ENCODE assay signal across 8 cellular contexts in genomic region chr6:16711551-16712249, GRCh38. TPM values are rescaled to one million over a fixed set of nuclear protein-coding genes. Genes with fewer than 3 reads are reported as not detected.
DNase-seq lines count a peak whose midpoint lies in the region; ATAC-seq lines count a peak whose summit lies in the region.

No MANE protein-coding gene starts in this region.

- peaks cover 8% of the 10 kb centered on the region for H3K4me1 ChIP-seq in right cardiac atrium (ENCODE audit: control insufficient read depth, insufficient read depth, low read length)

- H3K27ac Mint-ChIP-seq in T-helper 17 cell: peak overlapping the region; percentile 97

- no peaks in the 10 kb centered on the region for H3K9me3 ChIP-seq in T-helper 17 cell (ENCODE audit: control insufficient read depth, low read length, poor library complexity, severe bottlenecking)
- H3K9me3 ChIP-seq in right cardiac atrium (ENCODE audit: control insufficient read depth, low read length): no peaks in the 10 kb centered on the region

- WGBS in right cardiac atrium: 90% methylated on average over 8 of the region's 8 CpGs

- no peaks in the 10 kb centered on the region for H3K27me3 Mint-ChIP-seq in T-helper 17 cell

- in situ Hi-C loops in ACHN (cut with HindIII; ENCODE audit: low pct_ligation_motif_present, low pct_unique_long_range_greater_than_20kb, low sequenced_read_pairs): no loop called here

- ATAC-seq in GM21528 (IDR thresholded peaks at IDR 0.05; ENCODE audit: low FRiP score, unreplicated experiment): peak; percentile 27
- ATAC-seq in T-helper 17 cell: peak; percentile 76
- peak; percentile 85 for ATAC-seq in esophagus mucosa
- no peak for ATAC-seq in GM21381 (IDR thresholded peaks at IDR 0.05; ENCODE audit: unreplicated experiment)
- no peak for ATAC-seq in left lobe of liver
- ATAC-seq in right cardiac atrium: no peak

- H3K4me1 Mint-ChIP-seq in T-helper 17 cell: peaks cover 38% of the 10 kb centered on the region

- H3K36me3 Mint-ChIP-seq in T-helper 17 cell (ENCODE audit: low read depth): no peaks in the 10 kb centered on the region

- no peak overlapping the region for H3K4me3 ChIP-seq in right cardiac atrium (ENCODE audit: low read length)

- intact Hi-C loops in right cardiac atrium (cut with DNase I): no loop called here

- H3K27me3 ChIP-seq in right cardiac atrium (ENCODE audit: control insufficient read depth, insufficient read depth): no peaks in the 10 kb centered on the region

- peak overlapping the region; percentile 84 for H3K4me3 Mint-ChIP-seq in T-helper 17 cell

- peak; percentile 80 for DNase-seq in ACHN
- peak; percentile 25 to 56 (median 31) for DNase-seq in T-helper 17 cell
- DNase-seq in NCI-H1417 (lab: John Stamatoyannopoulos, UW): no peak
- DNase-seq in left lobe of liver (ENCODE audit: low spot score): no peak
- DNase-seq in right cardiac atrium: no peak

- no peak overlapping the region for H3K27ac ChIP-seq in right cardiac atrium (ENCODE audit: low read length)

RNA-seq across cellular contexts. Expression of gene ATXN1, which starts 49.6 kb away (rescaled TPM):
- total RNA-seq in T-helper 17 cell (100 to 1,000 TPM; 121 to 135 TPM), esophagus mucosa (29.3 TPM), left lobe of liver (29.5 TPM), right cardiac atrium (10 to 100 TPM; 46.5 to 50.7 (median 47.9) TPM)
- 11.8 TPM for polyA plus RNA-seq in right cardiac atrium

Comparison
In these comparisons a context has a peak if more than half of its experiments do, and no peak if none do; other contexts are left out.
1. DNase-seq: peak in ACHN (single experiment) and T-helper 17 cell (3 of 3); none in NCI-H1417 (0 of 3), left lobe of liver (single experiment) and right cardiac atrium (0 of 3).
2. ATAC-seq: peak in GM21528 (single experiment), T-helper 17 cell (single experiment) and esophagus mucosa (single experiment); none in GM21381 (single experiment), left lobe of liver (single experiment) and right cardiac atrium (0 of 2).